In the genomic region with DNA sequence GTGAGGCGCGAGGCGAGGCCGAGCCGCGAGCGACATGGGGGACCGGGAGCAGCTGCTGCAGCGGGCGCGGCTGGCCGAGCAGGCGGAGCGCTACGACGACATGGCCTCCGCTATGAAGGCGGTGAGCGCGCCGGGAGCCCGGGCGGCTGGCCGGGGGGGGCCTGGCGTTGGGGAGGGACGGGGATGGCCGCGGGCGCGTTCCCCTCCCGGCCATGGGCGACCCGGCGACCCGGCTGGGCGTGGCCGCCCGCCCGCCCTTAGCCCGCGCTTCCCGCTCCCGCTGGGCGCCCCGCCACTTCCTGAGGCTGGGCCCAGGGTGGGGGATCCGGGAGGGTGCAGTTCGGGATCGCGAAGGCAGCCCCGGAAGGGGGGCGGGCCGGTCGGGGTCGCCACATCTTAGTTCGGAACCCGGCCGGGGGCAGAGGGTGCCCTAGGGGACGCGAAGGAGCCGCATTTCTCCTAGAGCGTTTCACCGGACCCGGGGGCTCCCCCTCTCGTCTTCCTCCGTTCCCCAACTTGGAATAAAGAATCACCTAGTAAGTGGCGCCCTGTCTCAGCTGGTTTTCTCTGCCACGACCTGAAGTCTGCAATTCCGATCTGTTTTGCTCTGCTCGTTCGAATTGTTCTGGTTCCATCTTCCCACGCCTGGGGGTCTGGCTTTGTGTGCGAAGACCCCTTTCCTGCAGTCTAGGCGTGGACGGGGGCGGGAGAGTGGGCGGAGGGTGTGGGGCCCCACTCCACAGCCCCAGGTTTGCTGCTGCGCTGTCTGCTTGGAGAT, we compare ENCODE assay signal across 8 cellular contexts. TPM values are rescaled to one million over a fixed set of nuclear protein-coding genes. Genes with fewer than 3 reads are reported as not detected.
DNase-seq lines count a peak whose midpoint lies in the region; ATAC-seq and TF ChIP-seq lines count a peak whose summit lies in the region.

No MANE protein-coding gene starts in this region.

- peaks cover 0 to 12% (median 0%) of the 10 kb centered on the region in 3 donors for H3K36me3 ChIP-seq in Peyer's patch

- H3K4me1 ChIP-seq in Peyer's patch, result peaks cover 0 to 28% (median 10%) of the 10 kb centered on the region in 4 donors

- DNase-seq in NCI-H1105 (lab: John Stamatoyannopoulos, UW), result peak; percentile 24
- no peak for DNase-seq in NCI-H1105 treated with DMSO at 0.1 percent for 48 hours (lab: John Stamatoyannopoulos, UW)
- peak; percentile 45 to 63 (median 54) for DNase-seq in Peyer's patch
- peak; percentile 13 for DNase-seq in astrocyte of the spinal cord (ENCODE audit: low read depth, low spot score)
- DNase-seq in iPS-NIHi11 (ENCODE audit: low spot score), result peak; percentile 72
- peak; percentile 30 for DNase-seq in stimulated activated CD4-positive, alpha-beta T cell treated with anti-CD3 and anti-CD28 coated beads, Interleukin-12 subunit alpha, Interleukin-12 subunit beta, amount 100 ng/mL, for 4 hours
- DNase-seq in DMS114 treated with DMSO at 0.1 percent for 48 hours (lab: John Stamatoyannopoulos, UW; ENCODE audit: unreplicated experiment), result no peak

- H3K27ac ChIP-seq in Peyer's patch, result peak overlapping the region; percentile 97 to 100 (median 98)

- TF ChIP-seq CTCF in Peyer's patch (IDR thresholded peaks at IDR 0.05) (peak in 1 of 6 experiments; percentile 0), astrocyte of the spinal cord (IDR thresholded peaks at IDR 0.05; ENCODE audit: low read depth, low read length) (peak; percentile 12)

- peak; percentile 25 for ATAC-seq in HG02798 (IDR thresholded peaks at IDR 0.05; ENCODE audit: poor library complexity, unreplicated experiment)

- no peaks in the 10 kb centered on the region for H3K9me3 ChIP-seq in Peyer's patch

- H3K4me3 ChIP-seq in Peyer's patch (peak overlapping the region; percentile 69 to 99 (median 92)), astrocyte of the spinal cord (ENCODE audit: low read depth, low read length) (peak overlapping the region; percentile 96)

- in situ Hi-C loops in astrocyte of the spinal cord (cut with HindIII; ENCODE audit: low sequenced_read_pairs), result no loop called here

- TF ChIP-seq POLR2A in Peyer's patch (IDR thresholded peaks at IDR 0.05), result no peak

- no peaks in the 10 kb centered on the region for H3K27me3 ChIP-seq in Peyer's patch

RNA-seq across cellular contexts. Expression of gene YWHAH, which starts 0.6 kb away (rescaled TPM):
- total RNA-seq in Peyer's patch, result 10 to 100 TPM; 58.8 to 76.9 (median 75.2) TPM

Comparison
In these comparisons a context has a peak if more than half of its experiments do, and no peak if none do; other contexts are left out.
1. DNase-seq: peak in NCI-H1105 (single experiment), Peyer's patch (3 of 3), astrocyte of the spinal cord (single experiment), iPS-NIHi11 (single experiment) and stimulated activated CD4-positive, alpha-beta T cell treated with anti-CD3 and anti-CD28 coated beads, Interleukin-12 subunit alpha, Interleukin-12 subunit beta, amount 100 ng/mL, for 4 hours (single experiment); none in NCI-H1105 treated with DMSO at 0.1 percent for 48 hours (single experiment) and DMS114 treated with DMSO at 0.1 percent for 48 hours (single experiment).